In the genomic region with DNA sequence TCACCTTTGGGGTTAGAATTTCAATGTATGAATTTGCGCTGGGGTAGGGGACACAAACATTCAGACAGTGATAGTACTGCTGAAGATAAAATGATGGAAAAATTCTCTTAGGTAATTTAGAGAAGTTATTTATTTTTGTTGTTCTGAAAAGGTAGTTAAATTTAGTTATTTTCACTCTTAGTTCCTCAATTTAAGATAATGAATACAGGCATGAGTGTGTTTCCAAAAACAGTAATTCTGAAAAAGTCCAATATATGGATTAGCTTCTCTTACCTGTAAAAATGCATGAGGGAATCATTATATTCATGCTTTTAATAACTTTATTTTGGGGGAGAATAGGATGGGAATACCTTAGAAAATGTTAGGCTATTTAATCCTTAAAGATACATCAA, we compare ENCODE assay signal across 17 cellular contexts.
DNase-seq lines count a peak whose midpoint lies in the region; ATAC-seq, FAIRE-seq and TF ChIP-seq lines count a peak whose summit lies in the region.
"Had no signal": no experiment of that assay in that cellular context is flagged by ENCODE, and none has a peak within 500 bp of the region (broad histone marks: within the 10 kb centered on the region; RNA-seq: fewer than 3 reads in every experiment).

No MANE protein-coding gene starts in this region.

- no peak overlapping the region for H2AFZ ChIP-seq in keratinocyte (ENCODE audit: control insufficient read depth, low read length)

- H3K36me3 ChIP-seq in SJSA1 (peaks cover 22% of the 10 kb centered on the region), keratinocyte (ENCODE audit: control insufficient read depth in 2 of 2, extremely low read depth in 1 of 2, insufficient read depth in 2 of 2, low read length in 2 of 2) (peaks cover 2 to 7% of the 10 kb centered on the region in 2 experiments), small intestine (ENCODE audit: control insufficient read depth in 2 of 2, insufficient read depth in 2 of 2, low read length in 2 of 2) (no peaks in the 10 kb centered on the region)
- H3K36me3 ChIP-seq: pancreas had no signal

- no peak for DNase-seq in SJSA1 (ENCODE audit: low read depth in 1 of 2, low spot score in 2 of 2)
- no peak for DNase-seq in keratinocyte (ENCODE audit: low read depth, low spot score)
- DNase-seq in small intestine: no peak
- no peak for DNase-seq in NCI-H1105 treated with DMSO at 0.1 percent for 48 hours (lab: John Stamatoyannopoulos, UW)
- no peak for DNase-seq in GM10266 (ENCODE audit: extremely low spot score)
- no peak for DNase-seq in T-helper 1 cell
- DNase-seq: activated CD4-positive, CD25-positive, alpha-beta regulatory T cell; activated T-cell treated with anti-CD3 and anti-CD28 coated beads, Interleukin-2, amount 50 U/mL, for 4 hours; aorta; glutamatergic neuron; NCI-H2029; NK-92 treated with Interleukin-12 subunit alpha and Interleukin-12 subunit beta, amount 100 ng/mL, for 24 hours; pancreas; stimulated activated CD4-positive, alpha-beta T cell treated with anti-CD3 and anti-CD28 coated beads, Interleukin-2, amount 100 ng/mL, for 24 hours; stimulated activated naive CD4-positive, alpha-beta T cell had no signal

- H3K79me2 ChIP-seq in keratinocyte (ENCODE audit: control insufficient read depth, insufficient read depth, low read length): peaks cover 70% of the 10 kb centered on the region

- ATAC-seq in GM18502 (IDR thresholded peaks at IDR 0.05; ENCODE audit: poor library complexity, unreplicated experiment) (peak; percentile 4), GM18861 (IDR thresholded peaks at IDR 0.05; ENCODE audit: unreplicated experiment) (no peak)
- ATAC-seq: activated T-cell treated with anti-CD3 and anti-CD28 coated beads, Interleukin-2, amount 50 U/mL, for 4 hours; pancreas had no signal

- WGBS in small intestine, 3 donors: 94 to 100% (median 100%) methylated on average over 1 of the region's 1 CpG

- peak overlapping the region; percentile 79; the same call in 1 of the 2 replicates for H3K27ac ChIP-seq in SJSA1
- peak overlapping the region; percentile 70 for H3K27ac ChIP-seq in keratinocyte (ENCODE audit: control insufficient read depth, insufficient read depth, low read length)
- peak overlapping the region; percentile 35 to 75 for H3K27ac ChIP-seq in small intestine (ENCODE audit: low read depth in 1 of 2, low read length in 1 of 2)

- H3K9me3 ChIP-seq in SJSA1 (replicated peaks) (0 out of 2 replicates have a peak, but pooled peaks cover 2% of the 10 kb centered on the region), keratinocyte (ENCODE audit: control insufficient read depth, low read depth, low read length) (no peaks in the 10 kb centered on the region), small intestine (ENCODE audit: control insufficient read depth, low read depth) (no peaks in the 10 kb centered on the region)
- H3K9me3 ChIP-seq: pancreas had no signal

- H3K4me3 ChIP-seq in SJSA1: no peak overlapping the region
- H3K4me3 ChIP-seq in keratinocyte (ENCODE audit: control insufficient read depth in 2 of 3, extremely low read depth in 1 of 3, insufficient read depth in 2 of 3, low read depth in 1 of 3, low read length in 3 of 3): no peak overlapping the region
- no peak overlapping the region for H3K4me3 ChIP-seq in small intestine (ENCODE audit: low read depth in 1 of 2, low read length in 2 of 2)
- H3K4me3 ChIP-seq: pancreas had no signal

- no peaks in the 10 kb centered on the region for H3K9me1 ChIP-seq in keratinocyte (ENCODE audit: control insufficient read depth, extremely low read depth, insufficient read depth, low read length)

- dilution Hi-C loops in keratinocyte (cut with MboI; ENCODE audit: extremely low pct_ligation_motif_present, low sequenced_read_pairs): no loop called here

- no peak overlapping the region for H3K9ac ChIP-seq in keratinocyte (ENCODE audit: control insufficient read depth, extremely low read depth, insufficient read depth, low read length)

- no peak for TF ChIP-seq CTCF in keratinocyte (optimal IDR thresholded peaks at IDR 0.05 in 1 of 3, IDR thresholded peaks at IDR 0.05 in 1 of 3, conservative IDR thresholded peaks at IDR 0.05 in 1 of 3; ENCODE audit: extremely low read depth in 1 of 3, insufficient read depth in 2 of 3, low read length in 3 of 3)
- TF ChIP-seq CTCF in GM10266 (IDR thresholded peaks at IDR 0.05; ENCODE audit: control insufficient read depth, insufficient read depth, low read depth, missing control alignments): no peak

- FAIRE-seq in keratinocyte (lab: Jason Lieb, UNC) (no peak), small intestine (lab: Jason Lieb, UNC) (no peak)
- FAIRE-seq: pancreas had no signal

- no peaks in the 10 kb centered on the region for H4K20me1 ChIP-seq in keratinocyte (ENCODE audit: control insufficient read depth, extremely low read depth, insufficient read depth, low read length)

- H3K27me3 ChIP-seq in SJSA1 (replicated peaks) (no peaks in the 10 kb centered on the region), keratinocyte (ENCODE audit: control insufficient read depth, extremely low read depth, insufficient read depth, low read length) (no peaks in the 10 kb centered on the region), small intestine (ENCODE audit: control insufficient read depth in 2 of 2, insufficient read depth in 2 of 2, low read length in 2 of 2) (no peaks in the 10 kb centered on the region)
- H3K27me3 ChIP-seq: pancreas had no signal

- H3K4me2 ChIP-seq in keratinocyte (ENCODE audit: control insufficient read depth, extremely low read depth, insufficient read depth, low read depth, low read length): no peak overlapping the region

- peaks cover 51% of the 10 kb centered on the region for H3K4me1 ChIP-seq in SJSA1 (replicated peaks)
- H3K4me1 ChIP-seq in keratinocyte (ENCODE audit: control insufficient read depth, extremely low read depth, insufficient read depth, low read length): peaks cover 60% of the 10 kb centered on the region
- H3K4me1 ChIP-seq in small intestine (ENCODE audit: control insufficient read depth in 2 of 2, insufficient read depth in 1 of 2, low read depth in 1 of 2, low read length in 1 of 2): peaks cover 4 to 22% of the 10 kb centered on the region in 2 donors
